ENCODE assay signal across 13 cellular contexts in genomic region chr15:68190048-68190447, GRCh38.
"Had no signal": no experiment of that assay in that cellular context is flagged by ENCODE, and none has a peak within 500 bp of the region (broad histone marks: within the 10 kb centered on the region; RNA-seq: fewer than 3 reads in every experiment).

No MANE protein-coding gene starts in this region.

- H3K9me3 ChIP-seq: colonic mucosa, right atrium auricular region had no signal

- FAIRE-seq: endometrium had no signal

- DNase-seq: activated CD4-positive, alpha-beta T cell treated with anti-CD3 and anti-CD28 coated beads for 48 hours; activated naive CD4-positive, alpha-beta T cell treated with anti-CD3 and anti-CD28 coated beads, Interleukin-2, amount 50 U/mL, for 16 hours; amniotic stem cell; colonic mucosa; hypothalamus; mesendoderm; nephron progenitor cell; stimulated activated CD4-positive, alpha-beta T cell treated with anti-CD3 and anti-CD28 coated beads, Interleukin-15, amount 100 ng/mL, for 24 hours; stimulated activated CD4-positive, alpha-beta T cell treated with anti-CD3 and anti-CD28 coated beads, Interleukin-4, amount 100 ng/mL, for 1 hour; stimulated activated naive CD8-positive, alpha-beta T cell treated with anti-CD3 and anti-CD28 coated beads, Interleukin-15, Interleukin-2, amounts not matched to agents 100 U/mL and 50 U/mL, for 24 hours had no signal

- H3K4me1 ChIP-seq: colonic mucosa had no signal

- ATAC-seq: stimulated activated naive CD8-positive, alpha-beta T cell treated with anti-CD3 and anti-CD28 coated beads, Interleukin-15, Interleukin-2, amounts not matched to agents 100 U/mL and 50 U/mL, for 24 hours had no signal

- H3K27me3 ChIP-seq: colonic mucosa, right atrium auricular region had no signal

- H3K4me3 ChIP-seq: colonic mucosa, right atrium auricular region, skin epidermis had no signal

- H3K27ac ChIP-seq: colonic mucosa, right atrium auricular region, skin epidermis had no signal
